Comparison of ENCODE assay signal across 23 cellular contexts in genomic region chr2:165594231-165594934, GRCh38.
DNase-seq lines count a peak whose midpoint lies in the region; ATAC-seq and TF ChIP-seq lines count a peak whose summit lies in the region.
"Had no signal": no experiment of that assay in that cellular context is flagged by ENCODE, and none has a peak within 500 bp of the region (broad histone marks: within the 10 kb centered on the region; RNA-seq: fewer than 3 reads in every experiment).

No MANE protein-coding gene starts in this region.

- H3K27me3 Mint-ChIP-seq in memory B cell (peaks cover 7% of the 10 kb centered on the region), HFFc6 (ENCODE audit: insufficient read depth) (no peaks in the 10 kb centered on the region)
- H3K27me3 Mint-ChIP-seq: activated CD4-positive, alpha-beta memory T cell treated with anti-CD3 and anti-CD28 coated beads, Interleukin-2, amount 10 ng/mL, durations not matched to agents 7 days and 5 days; T-helper 17 cell had no signal

- H3K4me3 Mint-ChIP-seq in memory B cell (no peak overlapping the region), HFFc6 (no peak overlapping the region)
- H3K4me3 Mint-ChIP-seq: activated CD4-positive, alpha-beta memory T cell treated with anti-CD3 and anti-CD28 coated beads, Interleukin-2, amount 10 ng/mL, durations not matched to agents 7 days and 5 days; activated T-cell treated with anti-CD3 and anti-CD28 coated beads, Interleukin-2, amount 50 U/mL, for 4 hours; CD8-positive, alpha-beta T cell; GM23338; T-helper 17 cell had no signal

- H3K4me1 Mint-ChIP-seq in memory B cell = peaks cover 8% of the 10 kb centered on the region
- no peaks in the 10 kb centered on the region for H3K4me1 Mint-ChIP-seq in HFFc6 (ENCODE audit: low read depth)
- H3K4me1 Mint-ChIP-seq: activated CD4-positive, alpha-beta memory T cell treated with anti-CD3 and anti-CD28 coated beads, Interleukin-2, amount 10 ng/mL, durations not matched to agents 7 days and 5 days; GM23338 had no signal

- peak; percentile 41 for ATAC-seq in GM18499 (IDR thresholded peaks at IDR 0.05; ENCODE audit: insufficient read depth, unreplicated experiment)
- ATAC-seq in GM19438 (IDR thresholded peaks at IDR 0.05; ENCODE audit: low read depth, unreplicated experiment) = peak; percentile 49
- peak; percentile 39 for ATAC-seq in HG03159 (IDR thresholded peaks at IDR 0.05; ENCODE audit: unreplicated experiment)
- ATAC-seq in memory B cell (ENCODE audit: low read depth) = no peak
- no peak for ATAC-seq in omental fat pad (ENCODE audit: low FRiP score)
- ATAC-seq: activated T-cell treated with anti-CD3 and anti-CD28 coated beads, Interleukin-2, amount 50 U/mL, for 4 hours; CD8-positive, alpha-beta T cell; gastrocnemius medialis; GM23338; right lobe of liver had no signal

- TF ChIP-seq CTCF in HFFc6 (IDR thresholded peaks at IDR 0.05) (no peak), omental fat pad (IDR thresholded peaks at IDR 0.05) (no peak)

- H3K36me3 Mint-ChIP-seq in memory B cell = peaks cover 5% of the 10 kb centered on the region
- H3K36me3 Mint-ChIP-seq in HFFc6 (ENCODE audit: low read depth) = peaks cover 8% of the 10 kb centered on the region
- H3K36me3 Mint-ChIP-seq: CD8-positive, alpha-beta T cell had no signal

- no peak for DNase-seq in memory B cell (ENCODE audit: low spot score in 2 of 2)
- no peak for DNase-seq in HFFc6
- DNase-seq in HPDE6-E6E7 (ENCODE audit: extremely low spot score) = no peak
- no peak for DNase-seq in omental fat pad (ENCODE audit: low spot score)
- no peak for DNase-seq in NCI-H1417 treated with DMSO at 0.1 percent for 48 hours (lab: John Stamatoyannopoulos, UW)
- DNase-seq: activated CD4-positive, alpha-beta memory T cell treated with anti-CD3 and anti-CD28 coated beads, Interleukin-2, amount 10 ng/mL, durations not matched to agents 7 days and 5 days; activated naive CD4-positive, alpha-beta T cell treated with anti-CD3 and anti-CD28 coated beads, Interleukin-2, amount 50 U/mL, for 16 hours; activated T-cell treated with anti-CD3 and anti-CD28 coated beads, Interleukin-2, amount 50 U/mL, for 4 hours; aorta; CD8-positive, alpha-beta T cell; central memory CD4-positive, alpha-beta T cell; DMS53; gastrocnemius medialis; NCI-H1105 treated with DMSO at 0.1 percent for 48 hours; NCI-H526; right lobe of liver; stimulated activated CD4-positive, alpha-beta T cell treated with anti-CD3 and anti-CD28 coated beads, Interleukin-15, amount 100 ng/mL, for 24 hours; T-helper 17 cell; WERI-Rb-1 had no signal

- H3K9me3 Mint-ChIP-seq in memory B cell = peaks cover 5% of the 10 kb centered on the region
- H3K9me3 Mint-ChIP-seq in HFFc6 = peaks cover 32% of the 10 kb centered on the region
- H3K9me3 Mint-ChIP-seq: activated CD4-positive, alpha-beta memory T cell treated with anti-CD3 and anti-CD28 coated beads, Interleukin-2, amount 10 ng/mL, durations not matched to agents 7 days and 5 days; activated T-cell treated with anti-CD3 and anti-CD28 coated beads, Interleukin-2, amount 50 U/mL, for 4 hours; CD8-positive, alpha-beta T cell had no signal

- peak overlapping the region; percentile 59 for H3K27ac Mint-ChIP-seq in memory B cell
- H3K27ac Mint-ChIP-seq in HFFc6 = no peak overlapping the region
- H3K27ac Mint-ChIP-seq: activated CD4-positive, alpha-beta memory T cell treated with anti-CD3 and anti-CD28 coated beads, Interleukin-2, amount 10 ng/mL, durations not matched to agents 7 days and 5 days; CD8-positive, alpha-beta T cell; GM23338; T-helper 17 cell had no signal

Comparison
In these comparisons a context has a peak if more than half of its experiments do, and no peak if none do; other contexts are left out.
1. ATAC-seq: peak in GM18499 (single experiment), GM19438 (single experiment) and HG03159 (single experiment); none in memory B cell (single experiment) and omental fat pad (single experiment).